19 cellular contexts compared by ENCODE assay signal in genomic region chr5:119282628-119283027, GRCh38.
DNase-seq lines count a peak whose midpoint lies in the region; ATAC-seq and TF ChIP-seq lines count a peak whose summit lies in the region.
"Had no signal": no experiment of that assay in that cellular context is flagged by ENCODE, and none has a peak within 500 bp of the region (broad histone marks: within the 10 kb centered on the region; RNA-seq: fewer than 3 reads in every experiment).

No MANE protein-coding gene starts in this region.

- no peaks in the 10 kb centered on the region for H3K27me3 Mint-ChIP-seq in activated CD4-positive, alpha-beta T cell treated with anti-CD3 and anti-CD28 coated beads, Interleukin-2, amount 10 ng/mL, durations not matched to agents 7 days and 5 days
- H3K27me3 Mint-ChIP-seq in activated naive CD8-positive, alpha-beta T cell, result no peaks in the 10 kb centered on the region
- H3K27me3 Mint-ChIP-seq in nephron progenitor cell (ENCODE audit: low read depth, poor library complexity), result peaks cover 2% of the 10 kb centered on the region

- H3K27ac ChIP-seq in HEK293 (ENCODE audit: extremely low read depth, low read depth, low read length) (no peak overlapping the region), MM.1S (ENCODE audit: low read length) (no peak overlapping the region)
- H3K27ac ChIP-seq: brain microvascular endothelial cell, C4-2B, hepatocyte had no signal

- H3K79me2 ChIP-seq in MM.1S (ENCODE audit: low read length), result peaks cover 63% of the 10 kb centered on the region

- H3K27ac Mint-ChIP-seq in activated CD4-positive, alpha-beta T cell treated with anti-CD3 and anti-CD28 coated beads, Interleukin-2, amount 10 ng/mL, durations not matched to agents 7 days and 5 days, result peak overlapping the region; percentile 80
- H3K27ac Mint-ChIP-seq in activated naive CD8-positive, alpha-beta T cell, result peak overlapping the region; percentile 97
- peak overlapping the region; percentile 64 for H3K27ac Mint-ChIP-seq in nephron progenitor cell

- no peaks in the 10 kb centered on the region for H3K27me3 ChIP-seq in MM.1S (replicated peaks; ENCODE audit: insufficient read depth, low read length)
- H3K27me3 ChIP-seq: brain microvascular endothelial cell, hepatocyte had no signal

- H3K9me3 ChIP-seq in HEK293 (ENCODE audit: control insufficient read depth, insufficient read depth, low read depth, low read length), result no peaks in the 10 kb centered on the region
- H3K9me3 ChIP-seq in MM.1S (replicated peaks; ENCODE audit: insufficient read depth, low read length), result no peaks in the 10 kb centered on the region
- H3K9me3 ChIP-seq: A549 had no signal

- TF ChIP-seq CTCF in HEK293 (tag by site-specific recombination; IDR thresholded peaks at IDR 0.05) (no peak), nephron progenitor cell (IDR thresholded peaks at IDR 0.05) (no peak), MM.1S (IDR thresholded peaks at IDR 0.05; ENCODE audit: low read length) (no peak)

- no peaks in the 10 kb centered on the region for H3K9me2 ChIP-seq in MM.1S (replicated peaks; ENCODE audit: insufficient read depth, low read length)

- H3F3A ChIP-seq in MM.1S (ENCODE audit: insufficient read depth, low read length), result 0 out of 2 replicates have a peak, but pooled peaks cover 5% of the 10 kb centered on the region

- H3K36me3 Mint-ChIP-seq in activated CD4-positive, alpha-beta T cell treated with anti-CD3 and anti-CD28 coated beads, Interleukin-2, amount 10 ng/mL, durations not matched to agents 7 days and 5 days (ENCODE audit: low read depth), result peaks cover 79% of the 10 kb centered on the region
- H3K36me3 Mint-ChIP-seq in activated naive CD8-positive, alpha-beta T cell, result peaks cover 24% of the 10 kb centered on the region
- no peaks in the 10 kb centered on the region for H3K36me3 Mint-ChIP-seq in nephron progenitor cell (ENCODE audit: low read depth)

- no peak for ATAC-seq in GM21619 (IDR thresholded peaks at IDR 0.05; ENCODE audit: unreplicated experiment)
- ATAC-seq in HG02973 (IDR thresholded peaks at IDR 0.05; ENCODE audit: unreplicated experiment), result no peak
- ATAC-seq: A549, GM12878 had no signal

- no peak overlapping the region for H3K4me3 Mint-ChIP-seq in activated CD4-positive, alpha-beta T cell treated with anti-CD3 and anti-CD28 coated beads, Interleukin-2, amount 10 ng/mL, durations not matched to agents 7 days and 5 days
- H3K4me3 Mint-ChIP-seq in activated naive CD8-positive, alpha-beta T cell, result peak overlapping the region; percentile 47
- no peak overlapping the region for H3K4me3 Mint-ChIP-seq in nephron progenitor cell
- H3K4me3 Mint-ChIP-seq: H9 had no signal

- CTCF ChIA-PET in activated CD4-positive, alpha-beta T cell treated with anti-CD3 and anti-CD28 coated beads, Interleukin-2, amount 10 ng/mL, durations not matched to agents 7 days and 5 days (lab: Charles Lee), result interaction anchor here (1.6 kb wide), 1 partner anchor 13 kb away, joined by 3 read pairs; no protein-coding TSS in a partner anchor
- CTCF ChIA-PET in HEK293 (lab: Yijun Ruan, JAX), result interaction anchor here (0.7 kb wide), 1 partner anchor 126 kb away, joined by 3 read pairs; no protein-coding TSS in a partner anchor

- no peaks in the 10 kb centered on the region for H3K9me3 Mint-ChIP-seq in activated CD4-positive, alpha-beta T cell treated with anti-CD3 and anti-CD28 coated beads, Interleukin-2, amount 10 ng/mL, durations not matched to agents 7 days and 5 days
- H3K9me3 Mint-ChIP-seq in activated naive CD8-positive, alpha-beta T cell (ENCODE audit: low read depth), result no peaks in the 10 kb centered on the region
- H3K9me3 Mint-ChIP-seq in nephron progenitor cell, result no peaks in the 10 kb centered on the region
- H3K9me3 Mint-ChIP-seq: H9 had no signal

- POLR2A ChIA-PET in activated CD4-positive, alpha-beta T cell treated with anti-CD3 and anti-CD28 coated beads, Interleukin-2, amount 10 ng/mL, durations not matched to agents 7 days and 5 days (lab: Charles Lee), result no interaction called here
- POLR2A ChIA-PET in HEK293 (lab: Yijun Ruan, JAX), result no interaction called here

- H3K36me3 ChIP-seq in HEK293 (ENCODE audit: control insufficient read depth in 2 of 2, insufficient read depth in 1 of 2, low read length in 2 of 2) (no peaks in the 10 kb centered on the region), MM.1S (replicated peaks; ENCODE audit: insufficient read depth, low read length) (no peaks in the 10 kb centered on the region)
- H3K36me3 ChIP-seq: brain microvascular endothelial cell had no signal

- H3K9ac ChIP-seq in MM.1S (ENCODE audit: low read length), result no peak overlapping the region

- DNase-seq in activated CD4-positive, alpha-beta T cell treated with anti-CD3 and anti-CD28 coated beads, Interleukin-2, amount 10 ng/mL, durations not matched to agents 7 days and 5 days, result no peak
- no peak for DNase-seq in activated CD4-positive, alpha-beta T cell treated with anti-CD3 and anti-CD28 coated beads for 4 hours
- DNase-seq in nephron progenitor cell (no peak), MM.1S (no peak)
- DNase-seq: brain microvascular endothelial cell; cortex of kidney; foreskin fibroblast; H9; NCI-H1105 treated with DMSO at 0.1 percent for 48 hours; NCI-H510A treated with DMSO at 0.1 percent for 48 hours; stimulated activated CD4-positive, alpha-beta T cell treated with anti-CD3 and anti-CD28 coated beads, Interleukin-1b, Interleukin-23, amount 100 ng/mL, for 48 hours had no signal

- peaks cover 98% of the 10 kb centered on the region for H3K4me1 Mint-ChIP-seq in activated CD4-positive, alpha-beta T cell treated with anti-CD3 and anti-CD28 coated beads, Interleukin-2, amount 10 ng/mL, durations not matched to agents 7 days and 5 days
- peaks cover 99% of the 10 kb centered on the region for H3K4me1 Mint-ChIP-seq in activated naive CD8-positive, alpha-beta T cell (ENCODE audit: low read depth)
- peaks cover 28% of the 10 kb centered on the region for H3K4me1 Mint-ChIP-seq in nephron progenitor cell

- H4K20me1 ChIP-seq in MM.1S (ENCODE audit: insufficient read depth, low read length), result no peaks in the 10 kb centered on the region

- H3K4me1 ChIP-seq in HEK293 (ENCODE audit: control insufficient read depth, insufficient read depth, low read length) (peaks cover 6% of the 10 kb centered on the region), MM.1S (ENCODE audit: low read length) (peaks cover 19% of the 10 kb centered on the region)

- H3K4me2 ChIP-seq in MM.1S (ENCODE audit: low read depth, low read length), result no peak overlapping the region
- H3K4me2 ChIP-seq: A549, hepatocyte had no signal

- no peak overlapping the region for H2AFZ ChIP-seq in MM.1S (ENCODE audit: low read length)
- H2AFZ ChIP-seq: hepatocyte had no signal

- H3K4me3 ChIP-seq in HEK293 (ENCODE audit: low read depth, low read length), result no peak overlapping the region
- no peak overlapping the region for H3K4me3 ChIP-seq in MM.1S (ENCODE audit: low read length)
- H3K4me3 ChIP-seq: A549, GM12878, hepatocyte had no signal

TF ChIP-seq in HEK293, 187 proteins besides CTCF, POLR2A, EP300 and RAD21:
- no peak for TF ChIP-seq ZNF311 (tag by site-specific recombination; IDR thresholded peaks at IDR 0.05; ENCODE audit: borderline replicate concordance)
- TF ChIP-seq ZNF677 (tag by site-specific recombination; IDR thresholded peaks at IDR 0.05), result peak; percentile 94
- no peak for TF ChIP-seq SALL2 (tag by site-specific recombination; IDR thresholded peaks at IDR 0.05; ENCODE audit: borderline replicate concordance)
